ENCODE assay signal across 18 cellular contexts in the genomic region with DNA sequence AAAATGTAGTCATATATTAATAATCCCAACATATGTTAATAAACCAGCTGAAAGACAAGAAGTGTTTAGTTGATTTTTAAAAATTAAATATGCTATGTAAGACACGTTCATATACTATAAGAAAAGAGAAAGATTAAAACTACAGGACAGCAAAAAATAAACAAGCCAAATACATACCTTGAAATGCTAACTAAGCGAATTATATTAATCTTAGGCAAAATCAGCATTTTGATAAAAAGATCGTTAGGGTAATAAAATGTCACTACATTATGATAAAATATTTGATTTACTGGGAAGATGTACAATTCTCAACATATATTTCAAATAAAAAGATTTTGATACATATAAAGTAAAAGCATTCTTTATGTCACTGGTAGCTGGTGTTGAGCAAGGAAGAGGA.
DNase-seq lines count a peak whose midpoint lies in the region; ATAC-seq, FAIRE-seq and TF ChIP-seq lines count a peak whose summit lies in the region.
"Had no signal": no experiment of that assay in that cellular context is flagged by ENCODE, and none has a peak within 500 bp of the region (broad histone marks: within the 10 kb centered on the region; RNA-seq: fewer than 3 reads in every experiment).

No MANE protein-coding gene starts in this region.

- no peak overlapping the region for H4K5ac ChIP-seq in IMR-90 (ENCODE audit: low read depth, low read length)

- ATAC-seq in IMR-90 (ENCODE audit: low read depth) (no peak), GM21360 (IDR thresholded peaks at IDR 0.05; ENCODE audit: unreplicated experiment) (no peak)
- ATAC-seq: CD8-positive, alpha-beta T cell; GM23338; HCT116 had no signal

- WGBS in IMR-90 (ENCODE audit: extremely low coverage in 2 of 2, insufficient read length in 1 of 2), 2 experiments, result no CpG with 5 or more reads among the region's 3 CpGs

- dilution Hi-C loops in IMR-90 (cut with HindIII; ENCODE audit: low sequenced_read_pairs, unreplicated experiment), result no loop called here

- H3K4ac ChIP-seq in IMR-90 (ENCODE audit: low read depth, low read length), result no peak overlapping the region

- no peak overlapping the region for H3K9ac ChIP-seq in IMR-90 (ENCODE audit: low read depth, low read length)
- H3K9ac ChIP-seq: BLaER1 had no signal

- peak; percentile 27 for FAIRE-seq in A204.1 (lab: Jason Lieb, UNC)
- peak; percentile 24 for FAIRE-seq in islet of Langerhans (lab: Jason Lieb, UNC)
- FAIRE-seq: GM12892 had no signal

- no peak overlapping the region for H2AK9ac ChIP-seq in IMR-90 (replicated peaks; ENCODE audit: low read depth, low read length, poor library complexity)

- no peak overlapping the region for H2BK5ac ChIP-seq in IMR-90 (ENCODE audit: low read depth, low read length, poor library complexity, severe bottlenecking)

- no peak for TF ChIP-seq CTCF in IMR-90 (conservative IDR thresholded peaks at IDR 0.05; ENCODE audit: low read depth, low read length)

- no peak overlapping the region for H3K4me3 ChIP-seq in IMR-90 (ENCODE audit: insufficient read depth, low read depth, low read length)
- H3K4me3 ChIP-seq: BLaER1, GM23338 had no signal

- H3K18ac ChIP-seq in IMR-90 (ENCODE audit: low read depth, low read length), result no peak overlapping the region

- no peaks in the 10 kb centered on the region for H3K9me1 ChIP-seq in IMR-90 (ENCODE audit: insufficient read depth, low read length)

- no peak overlapping the region for H2BK15ac ChIP-seq in IMR-90 (ENCODE audit: low read depth, low read length)

- POLR2A ChIA-PET in IMR-90 (lab: Charles Lee; ENCODE audit: unreplicated experiment), result no interaction called here

- no peak overlapping the region for H4K8ac ChIP-seq in IMR-90 (ENCODE audit: low read depth in 2 of 2, low read length in 2 of 2)

- no peak overlapping the region for H2BK120ac ChIP-seq in IMR-90 (ENCODE audit: low read depth, low read length)

- intact Hi-C loops in IMR-90 (cut with micrococcal nuclease), result no loop called here

- H2AFZ ChIP-seq in IMR-90 (replicated peaks; ENCODE audit: low read length, poor library complexity), result no peak overlapping the region
- H2AFZ ChIP-seq: GM23338 had no signal

- no peak for DNase-seq in IMR-90
- DNase-seq in NCI-H128 (lab: John Stamatoyannopoulos, UW; ENCODE audit: unreplicated experiment), result no peak
- no peak for DNase-seq in SW480 (ENCODE audit: low spot score)
- DNase-seq: 8988T; Caco-2; CD4-positive, CD25-positive, alpha-beta regulatory T cell; CD8-positive, alpha-beta T cell; DMS153; DND-41; H9 had no signal

- CTCF ChIA-PET in IMR-90 (lab: Yijun Ruan, JAX), result no interaction called here

- no TSS peak for BruUV-seq in IMR-90 (replicated peaks; lab: Mats Ljungman, UMichigan)

- TF ChIP-seq RAD21 in IMR-90 (IDR thresholded peaks at IDR 0.05; ENCODE audit: low read length), result no peak

- H3K9me3 ChIP-seq in IMR-90 (ENCODE audit: control insufficient read depth, insufficient read depth, low read length), result peaks cover 4% of the 10 kb centered on the region; the same call in 1 of the 2 replicates
- H3K9me3 ChIP-seq: BLaER1, Caco-2 had no signal

- H3K56ac ChIP-seq in IMR-90 (ENCODE audit: extremely low read depth, insufficient read depth, low read length), result no peak overlapping the region

- no peak overlapping the region for H3K27ac ChIP-seq in IMR-90 (ENCODE audit: insufficient read depth, low read length)
- H3K27ac ChIP-seq: BLaER1, C4-2B had no signal

- no peaks in the 10 kb centered on the region for H3K79me1 ChIP-seq in IMR-90 (ENCODE audit: low read depth in 1 of 2, low read length in 2 of 2)

- in situ Hi-C loops in IMR-90 (cut with MboI; ENCODE audit: low sequenced_read_pairs), result no loop called here

- no peak overlapping the region for H2AK5ac ChIP-seq in IMR-90 (ENCODE audit: low read depth, low read length)

- no peak for TF ChIP-seq POLR2A in IMR-90 (IDR thresholded peaks at IDR 0.05; ENCODE audit: low read depth, low read length)

- no peak overlapping the region for H2BK20ac ChIP-seq in IMR-90 (ENCODE audit: low read depth, low read length)

- no peaks in the 10 kb centered on the region for H3K4me1 ChIP-seq in IMR-90 (ENCODE audit: control insufficient read depth, insufficient read depth, low read length)
- H3K4me1 ChIP-seq: BLaER1, Caco-2 had no signal

- H4K91ac ChIP-seq in IMR-90 (ENCODE audit: insufficient read depth, low read depth, low read length), result no peak overlapping the region

- H3K27me3 ChIP-seq in IMR-90 (ENCODE audit: control insufficient read depth, insufficient read depth, low read length), result no peaks in the 10 kb centered on the region
- H3K27me3 ChIP-seq: BLaER1 had no signal

- no peaks in the 10 kb centered on the region for H4K20me1 ChIP-seq in IMR-90 (ENCODE audit: insufficient read depth, low read length)
- H4K20me1 ChIP-seq: BLaER1 had no signal

- no peaks in the 10 kb centered on the region for H3K36me3 ChIP-seq in IMR-90 (ENCODE audit: control insufficient read depth, insufficient read depth, low read length)
- H3K36me3 ChIP-seq: BLaER1 had no signal

- H3K4me2 ChIP-seq in IMR-90 (ENCODE audit: low read depth, low read length), result no peak overlapping the region
- H3K4me2 ChIP-seq: BLaER1, GM23338 had no signal

- no peak overlapping the region for H3K23ac ChIP-seq in IMR-90 (ENCODE audit: low read depth, low read length)

- no peak overlapping the region for H3K14ac ChIP-seq in IMR-90 (replicated peaks; ENCODE audit: low read depth, low read length)

TF ChIP-seq in IMR-90, 13 proteins besides CTCF, POLR2A, EP300 and RAD21:
- TF ChIP-seq MAFK (IDR thresholded peaks at IDR 0.05; ENCODE audit: low read depth, low read length), result peak; percentile 70
- no peak for TF ChIP-seq NFE2L2 (IDR thresholded peaks at IDR 0.05; ENCODE audit: low read depth, low read length)
